Comparison of ENCODE assay signal across 8 cellular contexts in the genomic region with DNA sequence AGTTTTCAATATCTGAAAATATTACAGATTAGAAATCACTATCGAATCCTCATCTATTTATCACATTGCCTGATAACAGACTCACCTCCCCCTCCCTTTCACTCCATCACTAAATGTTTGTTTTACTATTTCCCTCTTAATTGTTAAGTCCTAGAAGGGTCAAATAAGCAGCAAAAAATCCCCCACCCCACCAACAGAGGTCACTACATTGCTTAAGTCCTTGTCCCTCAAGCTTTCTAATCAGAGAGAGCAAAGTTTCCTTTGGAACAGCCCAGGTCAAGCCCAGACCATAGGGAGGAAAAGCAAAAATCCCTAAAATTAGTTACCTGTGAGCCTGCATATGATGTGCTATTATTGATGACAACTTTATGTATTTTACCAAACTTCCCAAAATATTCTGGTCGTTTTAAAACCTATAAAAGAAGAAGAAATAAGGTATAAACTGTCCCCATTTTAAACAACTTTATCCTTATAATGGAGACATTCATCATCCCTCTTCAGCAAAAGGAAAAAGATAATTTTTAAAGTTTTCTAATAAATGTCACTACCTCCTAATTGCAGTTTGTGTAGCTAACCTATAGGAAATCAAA.
A peak's percentile ranks its signal among the peaks of the same experiment; 100 is the strongest.
DNase-seq lines count a peak whose midpoint lies in the region; ATAC-seq and TF ChIP-seq lines count a peak whose summit lies in the region.

No MANE protein-coding gene starts in this region.

- no peak for TF ChIP-seq POLR2A in adrenal gland (IDR thresholded peaks at IDR 0.05)

- intact Hi-C loops in adrenal gland (cut with DNase I) = no loop called here
- intact Hi-C loops in left colon (cut with DNase I, micrococcal nuclease) = no loop called here
- intact Hi-C loops in activated T-helper 1 cell treated with anti-CD3 and anti-CD28 coated beads, Interleukin-12 subunit alpha, Interleukin-12 subunit beta, Interleukin-2, Interleukin-4 antibody, amounts not matched to agents 30 ng/mL and 10 ng/mL and 1 ng/mL, durations not matched to agents 14 hours and 24 hours and 36 hours (cut with micrococcal nuclease) = loop anchor here (2.0 to 5.0 kb wide), 3 partner anchors 47 to 144 kb away; no protein-coding TSS in a partner anchor

- H3K9me3 Mint-ChIP-seq in activated T-helper 1 cell treated with anti-CD3 and anti-CD28 coated beads, Interleukin-12 subunit alpha, Interleukin-12 subunit beta, Interleukin-2, Interleukin-4 antibody, amounts not matched to agents 30 ng/mL and 10 ng/mL and 1 ng/mL, durations not matched to agents 14 hours and 24 hours and 36 hours = no peaks in the 10 kb centered on the region

- peak; percentile 23 to 56 (median 48) for TF ChIP-seq CTCF in adrenal gland (IDR thresholded peaks at IDR 0.05)

- peak; percentile 46 for ATAC-seq in GM18861 (IDR thresholded peaks at IDR 0.05; ENCODE audit: unreplicated experiment)
- ATAC-seq in left colon = peak; percentile 50
- no peak for ATAC-seq in GM18519 (IDR thresholded peaks at IDR 0.05; ENCODE audit: low FRiP score, unreplicated experiment)
- ATAC-seq in HG03025 (IDR thresholded peaks at IDR 0.05; ENCODE audit: low FRiP score, unreplicated experiment) = no peak

- no peak overlapping the region for H3K27ac Mint-ChIP-seq in activated T-helper 1 cell treated with anti-CD3 and anti-CD28 coated beads, Interleukin-12 subunit alpha, Interleukin-12 subunit beta, Interleukin-2, Interleukin-4 antibody, amounts not matched to agents 30 ng/mL and 10 ng/mL and 1 ng/mL, durations not matched to agents 14 hours and 24 hours and 36 hours

- no peak overlapping the region for H3K27ac ChIP-seq in adrenal gland

- no peaks in the 10 kb centered on the region for H3K36me3 ChIP-seq in adrenal gland (replicated peaks in 1 of 2)

- no peak overlapping the region for H3K4me3 Mint-ChIP-seq in activated T-helper 1 cell treated with anti-CD3 and anti-CD28 coated beads, Interleukin-12 subunit alpha, Interleukin-12 subunit beta, Interleukin-2, Interleukin-4 antibody, amounts not matched to agents 30 ng/mL and 10 ng/mL and 1 ng/mL, durations not matched to agents 14 hours and 24 hours and 36 hours

- no peak overlapping the region for H3K4me3 ChIP-seq in adrenal gland

- H3K4me1 ChIP-seq in adrenal gland (replicated peaks in 1 of 2) = peaks cover 0 to 3% of the 10 kb centered on the region in 2 donors

- peaks cover 11% of the 10 kb centered on the region for H3K36me3 Mint-ChIP-seq in activated T-helper 1 cell treated with anti-CD3 and anti-CD28 coated beads, Interleukin-12 subunit alpha, Interleukin-12 subunit beta, Interleukin-2, Interleukin-4 antibody, amounts not matched to agents 30 ng/mL and 10 ng/mL and 1 ng/mL, durations not matched to agents 14 hours and 24 hours and 36 hours (ENCODE audit: low read depth)

- H3K9me3 ChIP-seq in adrenal gland (replicated peaks in 1 of 3) = no peaks in the 10 kb centered on the region

- DNase-seq in COLO829 (ENCODE audit: low spot score) (peak; percentile 32), NCI-H526 treated with DMSO at 0.1 percent for 48 hours (lab: John Stamatoyannopoulos, UW) (peak; percentile 38), adrenal gland (peak; percentile 25 to 82 (median 44)), left colon (peak in 1 of 2 donors; percentile 25)
- DNase-seq in activated T-helper 1 cell treated with anti-CD3 and anti-CD28 coated beads, Interleukin-12 subunit alpha, Interleukin-12 subunit beta, Interleukin-2, Interleukin-4 antibody, amounts not matched to agents 30 ng/mL and 10 ng/mL and 1 ng/mL, durations not matched to agents 14 hours and 24 hours and 36 hours (ENCODE audit: low spot score) = no peak

- peaks cover 6% of the 10 kb centered on the region for H3K4me1 Mint-ChIP-seq in activated T-helper 1 cell treated with anti-CD3 and anti-CD28 coated beads, Interleukin-12 subunit alpha, Interleukin-12 subunit beta, Interleukin-2, Interleukin-4 antibody, amounts not matched to agents 30 ng/mL and 10 ng/mL and 1 ng/mL, durations not matched to agents 14 hours and 24 hours and 36 hours (ENCODE audit: low read depth)

- no peaks in the 10 kb centered on the region for H3K27me3 ChIP-seq in adrenal gland

- no peaks in the 10 kb centered on the region for H3K27me3 Mint-ChIP-seq in activated T-helper 1 cell treated with anti-CD3 and anti-CD28 coated beads, Interleukin-12 subunit alpha, Interleukin-12 subunit beta, Interleukin-2, Interleukin-4 antibody, amounts not matched to agents 30 ng/mL and 10 ng/mL and 1 ng/mL, durations not matched to agents 14 hours and 24 hours and 36 hours (ENCODE audit: insufficient read depth)

- 69 to 76% (median 73%) methylated on average over 2 of the region's 2 CpGs for WGBS in adrenal gland, 4 donors

Comparison
In these comparisons a context has a peak if more than half of its experiments do, and no peak if none do; other contexts are left out.
1. ATAC-seq: peak in GM18861 (single experiment) and left colon (single experiment); none in GM18519 (single experiment) and HG03025 (single experiment).